In the genomic region with DNA sequence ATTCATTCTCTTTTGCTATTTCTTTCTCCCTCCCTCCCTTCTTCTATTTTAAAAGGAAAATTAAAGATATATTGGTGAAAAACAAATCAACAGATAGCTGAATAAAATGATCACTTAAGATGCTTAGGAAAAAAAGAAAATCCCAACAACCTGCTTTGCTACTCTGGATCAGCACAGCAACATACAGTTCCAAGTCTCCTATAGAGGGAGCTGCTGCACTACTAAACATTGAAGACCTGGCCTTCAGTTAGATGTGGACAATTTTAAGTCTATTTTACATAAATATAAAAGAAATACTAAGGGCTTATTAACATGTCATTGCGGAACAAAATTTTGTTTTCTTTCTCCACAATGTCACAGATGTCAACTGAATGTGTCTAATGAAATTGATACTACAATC, we compare ENCODE assay signal across 10 cellular contexts.
DNase-seq lines count a peak whose midpoint lies in the region; ATAC-seq, FAIRE-seq and TF ChIP-seq lines count a peak whose summit lies in the region.
"Had no signal": no experiment of that assay in that cellular context is flagged by ENCODE, and none has a peak within 500 bp of the region (broad histone marks: within the 10 kb centered on the region; RNA-seq: fewer than 3 reads in every experiment).

No MANE protein-coding gene starts in this region.

- no peaks in the 10 kb centered on the region for H3K79me2 ChIP-seq in neural progenitor cell (ENCODE audit: low read depth)

- no peak overlapping the region for H3K27ac ChIP-seq in neural progenitor cell

- H3F3A ChIP-seq in neural progenitor cell (ENCODE audit: low read depth): no peaks in the 10 kb centered on the region

- DNase-seq in GM13977 (ENCODE audit: low spot score) (no peak), NCI-H446 (lab: John Stamatoyannopoulos, UW) (peak; percentile 1 to 9), neural progenitor cell (ENCODE audit: low spot score) (peak; percentile 30), GDM1 (lab: John Stamatoyannopoulos, UW) (no peak), NK-92 (lab: John Stamatoyannopoulos, UW; ENCODE audit: unreplicated experiment) (no peak)
- DNase-seq: activated CD4-positive, alpha-beta T cell treated with anti-CD3 and anti-CD28 coated beads for 1 hour; NCI-H1048 had no signal

- no peak overlapping the region for H3K4me2 ChIP-seq in neural progenitor cell

- H3K9me3 ChIP-seq in neural progenitor cell (ENCODE audit: low read depth): no peaks in the 10 kb centered on the region

- H3K4me3 Mint-ChIP-seq in neural progenitor cell: no peak overlapping the region

- no peak for ATAC-seq in GM18870 (IDR thresholded peaks at IDR 0.05; ENCODE audit: unreplicated experiment)
- ATAC-seq in HG03565 (IDR thresholded peaks at IDR 0.05; ENCODE audit: unreplicated experiment): no peak

- FAIRE-seq in colon (lab: Jason Lieb, UNC): peak; percentile 53

- no peaks in the 10 kb centered on the region for H3K4me1 Mint-ChIP-seq in neural progenitor cell

- H3K36me3 Mint-ChIP-seq in neural progenitor cell: no peaks in the 10 kb centered on the region

- in situ Hi-C loops in GM13977 (cut with MboI; ENCODE audit: low pct_unique_long_range_greater_than_20kb, low sequenced_read_pairs, unreplicated experiment): no loop called here

- no peak overlapping the region for H3K4me3 ChIP-seq in neural progenitor cell

- TF ChIP-seq CTCF in GM13977 (IDR thresholded peaks at IDR 0.05; ENCODE audit: extremely low read depth, insufficient read depth, missing control alignments) (peak; percentile 35), neural progenitor cell (IDR thresholded peaks at IDR 0.05) (peak; percentile 64)

- H3K27me3 Mint-ChIP-seq in neural progenitor cell (ENCODE audit: insufficient read depth, low read depth): no peaks in the 10 kb centered on the region

- no peaks in the 10 kb centered on the region for H3K4me1 ChIP-seq in neural progenitor cell

- no peaks in the 10 kb centered on the region for H3K36me3 ChIP-seq in neural progenitor cell

- no peak overlapping the region for H2AFZ ChIP-seq in neural progenitor cell (replicated peaks)

- H3K27ac Mint-ChIP-seq in neural progenitor cell: no peak overlapping the region

- no peaks in the 10 kb centered on the region for H3K27me3 ChIP-seq in neural progenitor cell

- no peaks in the 10 kb centered on the region for H3K9me3 Mint-ChIP-seq in neural progenitor cell

- H3K9ac ChIP-seq in neural progenitor cell: no peak overlapping the region

- H4K20me1 ChIP-seq in neural progenitor cell (ENCODE audit: low read depth): no peaks in the 10 kb centered on the region

Comparison
In these comparisons a context has a peak if more than half of its experiments do, and no peak if none do; other contexts are left out.
1. DNase-seq: peak in NCI-H446 (2 of 2) and neural progenitor cell (single experiment); none in GM13977 (single experiment), GDM1 (single experiment) and NK-92 (single experiment).